In the genomic region with DNA sequence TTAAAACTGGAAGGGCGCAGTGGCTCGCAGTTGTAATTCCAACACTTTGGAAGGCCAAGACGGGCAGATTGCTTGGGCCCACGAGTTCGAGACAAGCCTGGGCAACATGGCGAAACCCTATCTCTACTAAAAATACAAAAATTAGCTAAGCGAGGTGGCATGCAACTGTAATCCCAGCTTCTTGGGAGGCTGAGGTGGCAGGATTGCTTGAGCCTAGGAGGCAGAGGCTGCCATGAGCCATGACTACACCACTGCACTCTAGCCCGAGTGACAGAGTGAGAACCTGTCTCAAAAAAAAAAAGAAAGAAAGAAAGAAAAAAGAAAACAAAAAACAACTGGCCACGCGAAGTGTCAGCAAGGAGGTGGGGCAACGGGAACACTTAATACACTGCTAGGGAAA, we compare ENCODE assay signal across 20 cellular contexts. TPM values are rescaled to one million over a fixed set of nuclear protein-coding genes. Genes with fewer than 3 reads are reported as not detected.
DNase-seq lines count a peak whose midpoint lies in the region; ATAC-seq, FAIRE-seq and TF ChIP-seq lines count a peak whose summit lies in the region.
"Had no signal": no experiment of that assay in that cellular context is flagged by ENCODE, and none has a peak within 500 bp of the region (broad histone marks: within the 10 kb centered on the region; RNA-seq: fewer than 3 reads in every experiment).

No MANE protein-coding gene starts in this region.

- peaks cover 77% of the 10 kb centered on the region for H3K4me1 Mint-ChIP-seq in activated CD8-positive, alpha-beta T cell treated with anti-CD3 and anti-CD28 coated beads for 36 hours (ENCODE audit: low read depth)
- peaks cover 59% of the 10 kb centered on the region for H3K4me1 Mint-ChIP-seq in activated CD8-positive, alpha-beta T cell treated with anti-CD3 and anti-CD28 coated beads, Interleukin-2, amount 10 ng/mL, durations not matched to agents 7 days and 5 days (ENCODE audit: low read depth)
- peaks cover 41% of the 10 kb centered on the region for H3K4me1 Mint-ChIP-seq in activated T-helper 17 cell treated with anti-CD3 and anti-CD28 coated beads, Interleukin-2, amount 50 U/mL, for 72 hours
- H3K4me1 Mint-ChIP-seq in glutamatergic neuron (ENCODE audit: low read depth, unreplicated experiment) (peaks cover 13% of the 10 kb centered on the region), type B pancreatic cell (ENCODE audit: unreplicated experiment) (peaks cover 22% of the 10 kb centered on the region)
- H3K4me1 Mint-ChIP-seq in stimulated activated effector memory CD8-positive, alpha-beta T cell treated with anti-CD3 and anti-CD28 coated beads, Interleukin-12 subunit alpha, Interleukin-12 subunit beta, amount 100 ng/mL, for 72 hours: peaks cover 60% of the 10 kb centered on the region

- no peak for TF ChIP-seq CTCF in activated CD8-positive, alpha-beta T cell treated with anti-CD3 and anti-CD28 coated beads for 36 hours (IDR thresholded peaks at IDR 0.05)
- TF ChIP-seq CTCF in glutamatergic neuron (IDR thresholded peaks at IDR 0.05; ENCODE audit: partially characterized antibody, unreplicated experiment) (no peak), type B pancreatic cell (conservative IDR thresholded peaks at IDR 0.05) (no peak)

- no peak for ATAC-seq in activated CD8-positive, alpha-beta T cell treated with anti-CD3 and anti-CD28 coated beads for 36 hours
- no peak for ATAC-seq in activated CD8-positive, alpha-beta T cell treated with anti-CD3 and anti-CD28 coated beads, Interleukin-2, amount 10 ng/mL, durations not matched to agents 7 days and 5 days
- no peak for ATAC-seq in activated T-helper 17 cell treated with anti-CD3 and anti-CD28 coated beads, Interleukin-2, amount 50 U/mL, for 72 hours (replicated peaks)
- ATAC-seq in stimulated activated effector memory CD8-positive, alpha-beta T cell treated with anti-CD3 and anti-CD28 coated beads, Interleukin-12 subunit alpha, Interleukin-12 subunit beta, amount 100 ng/mL, for 72 hours: no peak

- POLR2A ChIA-PET in activated CD8-positive, alpha-beta T cell treated with anti-CD3 and anti-CD28 coated beads for 36 hours (lab: Charles Lee): no interaction called here
- POLR2A ChIA-PET in activated CD8-positive, alpha-beta T cell treated with anti-CD3 and anti-CD28 coated beads, Interleukin-2, amount 10 ng/mL, durations not matched to agents 7 days and 5 days (lab: Charles Lee): no interaction called here

- no peaks in the 10 kb centered on the region for H3K27me3 Mint-ChIP-seq in activated CD8-positive, alpha-beta T cell treated with anti-CD3 and anti-CD28 coated beads for 36 hours
- H3K27me3 Mint-ChIP-seq in activated CD8-positive, alpha-beta T cell treated with anti-CD3 and anti-CD28 coated beads, Interleukin-2, amount 10 ng/mL, durations not matched to agents 7 days and 5 days (ENCODE audit: low read depth): no peaks in the 10 kb centered on the region
- no peaks in the 10 kb centered on the region for H3K27me3 Mint-ChIP-seq in activated T-helper 17 cell treated with anti-CD3 and anti-CD28 coated beads, Interleukin-2, amount 50 U/mL, for 72 hours
- peaks cover 5% of the 10 kb centered on the region for H3K27me3 Mint-ChIP-seq in glutamatergic neuron (ENCODE audit: unreplicated experiment)
- H3K27me3 Mint-ChIP-seq in type B pancreatic cell: no peaks in the 10 kb centered on the region
- H3K27me3 Mint-ChIP-seq: CD4-positive, alpha-beta T cell had no signal

- intact Hi-C loops in activated CD8-positive, alpha-beta T cell treated with anti-CD3 and anti-CD28 coated beads for 36 hours (cut with micrococcal nuclease): no loop called here

- DNase-seq in activated CD8-positive, alpha-beta T cell treated with anti-CD3 and anti-CD28 coated beads for 36 hours: no peak
- no peak for DNase-seq in activated CD8-positive, alpha-beta T cell treated with anti-CD3 and anti-CD28 coated beads, Interleukin-2, amount 10 ng/mL, durations not matched to agents 7 days and 5 days
- DNase-seq in glutamatergic neuron: no peak
- no peak for DNase-seq in stimulated activated effector memory CD8-positive, alpha-beta T cell treated with anti-CD3 and anti-CD28 coated beads, Interleukin-12 subunit alpha, Interleukin-12 subunit beta, amount 100 ng/mL, for 72 hours (ENCODE audit: low spot score in 2 of 2)
- no peak for DNase-seq in GM19239 (ENCODE audit: insufficient read length, low spot score)
- no peak for DNase-seq in type B pancreatic cell (ENCODE audit: extremely low spot score, unreplicated experiment)
- DNase-seq: CD4-positive, alpha-beta T cell; NCI-H1048; NCI-H1417; NCI-H1694; NCI-H2029 treated with DMSO at 0.1 percent for 48 hours; NCI-H345; NCI-H524; NCI-H82; NK-92 treated with Interleukin-12 subunit alpha and Interleukin-12 subunit beta, amount 100 ng/mL, for 24 hours; PC-9; Right ventricle myocardium superior had no signal

- H3K4me3 Mint-ChIP-seq in activated CD8-positive, alpha-beta T cell treated with anti-CD3 and anti-CD28 coated beads for 36 hours: no peak overlapping the region
- no peak overlapping the region for H3K4me3 Mint-ChIP-seq in activated CD8-positive, alpha-beta T cell treated with anti-CD3 and anti-CD28 coated beads, Interleukin-2, amount 10 ng/mL, durations not matched to agents 7 days and 5 days
- no peak overlapping the region for H3K4me3 Mint-ChIP-seq in activated T-helper 17 cell treated with anti-CD3 and anti-CD28 coated beads, Interleukin-2, amount 50 U/mL, for 72 hours
- H3K4me3 Mint-ChIP-seq in glutamatergic neuron (ENCODE audit: unreplicated experiment) (no peak overlapping the region), type B pancreatic cell (no peak overlapping the region)
- H3K4me3 Mint-ChIP-seq in stimulated activated effector memory CD8-positive, alpha-beta T cell treated with anti-CD3 and anti-CD28 coated beads, Interleukin-12 subunit alpha, Interleukin-12 subunit beta, amount 100 ng/mL, for 72 hours: no peak overlapping the region
- H3K4me3 Mint-ChIP-seq: CD4-positive, alpha-beta T cell had no signal

- FAIRE-seq in GM19239 (lab: Jason Lieb, UNC): no peak
- FAIRE-seq: D721Med, H54 had no signal

- no peaks in the 10 kb centered on the region for H3K9me3 Mint-ChIP-seq in activated CD8-positive, alpha-beta T cell treated with anti-CD3 and anti-CD28 coated beads for 36 hours
- no peaks in the 10 kb centered on the region for H3K9me3 Mint-ChIP-seq in activated CD8-positive, alpha-beta T cell treated with anti-CD3 and anti-CD28 coated beads, Interleukin-2, amount 10 ng/mL, durations not matched to agents 7 days and 5 days (ENCODE audit: insufficient read depth)
- H3K9me3 Mint-ChIP-seq in activated T-helper 17 cell treated with anti-CD3 and anti-CD28 coated beads, Interleukin-2, amount 50 U/mL, for 72 hours: no peaks in the 10 kb centered on the region
- peaks cover 6% of the 10 kb centered on the region for H3K9me3 Mint-ChIP-seq in glutamatergic neuron (ENCODE audit: unreplicated experiment)
- no peaks in the 10 kb centered on the region for H3K9me3 Mint-ChIP-seq in stimulated activated effector memory CD8-positive, alpha-beta T cell treated with anti-CD3 and anti-CD28 coated beads, Interleukin-12 subunit alpha, Interleukin-12 subunit beta, amount 100 ng/mL, for 72 hours
- H3K9me3 Mint-ChIP-seq in type B pancreatic cell: no peaks in the 10 kb centered on the region
- H3K9me3 Mint-ChIP-seq: CD4-positive, alpha-beta T cell had no signal

- peaks cover 65% of the 10 kb centered on the region for H3K36me3 Mint-ChIP-seq in activated CD8-positive, alpha-beta T cell treated with anti-CD3 and anti-CD28 coated beads for 36 hours (ENCODE audit: low read depth)
- H3K36me3 Mint-ChIP-seq in activated CD8-positive, alpha-beta T cell treated with anti-CD3 and anti-CD28 coated beads, Interleukin-2, amount 10 ng/mL, durations not matched to agents 7 days and 5 days (ENCODE audit: low read depth): peaks cover 45% of the 10 kb centered on the region
- H3K36me3 Mint-ChIP-seq in activated T-helper 17 cell treated with anti-CD3 and anti-CD28 coated beads, Interleukin-2, amount 50 U/mL, for 72 hours (ENCODE audit: low read depth): peaks cover 89% of the 10 kb centered on the region
- H3K36me3 Mint-ChIP-seq in glutamatergic neuron (ENCODE audit: unreplicated experiment) (peaks cover 13% of the 10 kb centered on the region), type B pancreatic cell (peaks cover 29% of the 10 kb centered on the region)
- peaks cover 77% of the 10 kb centered on the region for H3K36me3 Mint-ChIP-seq in stimulated activated effector memory CD8-positive, alpha-beta T cell treated with anti-CD3 and anti-CD28 coated beads, Interleukin-12 subunit alpha, Interleukin-12 subunit beta, amount 100 ng/mL, for 72 hours

- H3K27ac Mint-ChIP-seq in activated CD8-positive, alpha-beta T cell treated with anti-CD3 and anti-CD28 coated beads for 36 hours: peak overlapping the region; percentile 10
- H3K27ac Mint-ChIP-seq in activated CD8-positive, alpha-beta T cell treated with anti-CD3 and anti-CD28 coated beads, Interleukin-2, amount 10 ng/mL, durations not matched to agents 7 days and 5 days: no peak overlapping the region
- H3K27ac Mint-ChIP-seq in activated T-helper 17 cell treated with anti-CD3 and anti-CD28 coated beads, Interleukin-2, amount 50 U/mL, for 72 hours: peak overlapping the region; percentile 18
- H3K27ac Mint-ChIP-seq in glutamatergic neuron (ENCODE audit: unreplicated experiment): peak overlapping the region; percentile 17
- peak overlapping the region; percentile 82 for H3K27ac Mint-ChIP-seq in stimulated activated effector memory CD8-positive, alpha-beta T cell treated with anti-CD3 and anti-CD28 coated beads, Interleukin-12 subunit alpha, Interleukin-12 subunit beta, amount 100 ng/mL, for 72 hours
- no peak overlapping the region for H3K27ac Mint-ChIP-seq in type B pancreatic cell
- H3K27ac Mint-ChIP-seq: CD4-positive, alpha-beta T cell had no signal

- CTCF ChIA-PET in activated CD8-positive, alpha-beta T cell treated with anti-CD3 and anti-CD28 coated beads for 36 hours (lab: Charles Lee): interaction anchor here (2.9 kb wide), 1 partner anchor 9 kb away, joined by 22 read pairs; no protein-coding TSS in a partner anchor
- CTCF ChIA-PET in activated CD8-positive, alpha-beta T cell treated with anti-CD3 and anti-CD28 coated beads, Interleukin-2, amount 10 ng/mL, durations not matched to agents 7 days and 5 days (lab: Charles Lee): interaction anchor here (1.0 to 1.3 kb wide), 2 partner anchors 284 to 291 kb away, joined by 3 read pairs; no protein-coding TSS in a partner anchor

RNA-seq across cellular contexts. Expression of a gene that starts 6.3 kb away (rescaled TPM):
- 100 to 1,000 TPM; 113 to 115 TPM for total RNA-seq in activated CD8-positive, alpha-beta T cell treated with anti-CD3 and anti-CD28 coated beads for 36 hours
- total RNA-seq in activated CD8-positive, alpha-beta T cell treated with anti-CD3 and anti-CD28 coated beads, Interleukin-2, amount 10 ng/mL, durations not matched to agents 7 days and 5 days: 10 to 100 TPM; 85.5 to 86.0 TPM
- total RNA-seq in activated T-helper 17 cell treated with anti-CD3 and anti-CD28 coated beads, Interleukin-2, amount 50 U/mL, for 72 hours: 100 to 1,000 TPM in 1 of 2 donors, 10 to 100 TPM in 1; 88.9 to 136 TPM
- total RNA-seq in glutamatergic neuron (ENCODE audit: unreplicated experiment) (77.7 TPM), type B pancreatic cell (ENCODE audit: low replicate concordance) (75.6 and 92.4 TPM in 2 replicates)

RNA-seq across cellular contexts. Expression of a gene that starts 22.5 kb away (rescaled TPM):
- 10 to 100 TPM; 69.8 to 72.9 TPM for total RNA-seq in activated CD8-positive, alpha-beta T cell treated with anti-CD3 and anti-CD28 coated beads for 36 hours
- 100 to 1,000 TPM in 1 of 2 experiments, 10 to 100 TPM in 1; 98.8 to 102 TPM for total RNA-seq in activated CD8-positive, alpha-beta T cell treated with anti-CD3 and anti-CD28 coated beads, Interleukin-2, amount 10 ng/mL, durations not matched to agents 7 days and 5 days
- total RNA-seq in activated T-helper 17 cell treated with anti-CD3 and anti-CD28 coated beads, Interleukin-2, amount 50 U/mL, for 72 hours: 10 to 100 TPM; 52.6 to 86.2 TPM
- total RNA-seq in glutamatergic neuron (ENCODE audit: unreplicated experiment) (63.5 TPM), type B pancreatic cell (ENCODE audit: low replicate concordance) (61.0 and 81.2 TPM in 2 replicates)

Comparison
In these comparisons a context has a peak if more than half of its experiments do, and no peak if none do; other contexts are left out.
1. H3K27ac Mint-ChIP-seq: peak in activated CD8-positive, alpha-beta T cell treated with anti-CD3 and anti-CD28 coated beads for 36 hours (single experiment), activated T-helper 17 cell treated with anti-CD3 and anti-CD28 coated beads, Interleukin-2, amount 50 U/mL, for 72 hours (single experiment), glutamatergic neuron (single experiment) and stimulated activated effector memory CD8-positive, alpha-beta T cell treated with anti-CD3 and anti-CD28 coated beads, Interleukin-12 subunit alpha, Interleukin-12 subunit beta, amount 100 ng/mL, for 72 hours (single experiment); none in activated CD8-positive, alpha-beta T cell treated with anti-CD3 and anti-CD28 coated beads, Interleukin-2, amount 10 ng/mL, durations not matched to agents 7 days and 5 days (single experiment) and type B pancreatic cell (single experiment).